In genomic region chr5:149074080-149074479, GRCh38 we compare ENCODE assay signal across 5 cellular contexts. TPM values are rescaled to one million over a fixed set of nuclear protein-coding genes. Genes with fewer than 3 reads are reported as not detected.
"Had no signal": no experiment of that assay in that cellular context is flagged by ENCODE, and none has a peak within 500 bp of the region (broad histone marks: within the 10 kb centered on the region; RNA-seq: fewer than 3 reads in every experiment).

No MANE protein-coding gene starts in this region.

RNA-seq across cellular contexts. Expression of gene SH3TC2, which starts 11.2 kb away (rescaled TPM):
- total RNA-seq: activated CD4-positive, alpha-beta T cell treated with anti-CD3 and anti-CD28 coated beads, Interleukin-2, amount 10 ng/mL, durations not matched to agents 7 days and 5 days; activated CD8-positive, alpha-beta memory T cell treated with anti-CD3 and anti-CD28 coated beads, Interleukin-2, amount 10 ng/mL, durations not matched to agents 7 days and 5 days; activated CD8-positive, alpha-beta T cell treated with anti-CD3 and anti-CD28 coated beads for 36 hours; naive thymus-derived CD8-positive, alpha-beta T cell; T-helper 2 cell treated with Interferon-gamma antibody and Interleukin-4, amounts not matched to agents 100 ng/mL and 5 ng/mL, for 36 hours had no signal
